22 cellular contexts compared by ENCODE assay signal in genomic region chr5:163342301-163342700, GRCh38.
A peak's percentile ranks its signal among the peaks of the same experiment; 100 is the strongest.
DNase-seq lines count a peak whose midpoint lies in the region; ATAC-seq, FAIRE-seq and TF ChIP-seq lines count a peak whose summit lies in the region.
"Had no signal": no experiment of that assay in that cellular context is flagged by ENCODE, and none has a peak within 500 bp of the region (broad histone marks: within the 10 kb centered on the region; RNA-seq: fewer than 3 reads in every experiment).

No MANE protein-coding gene starts in this region.

- BruUV-seq in GM12878 (replicated peaks; lab: Mats Ljungman, UMichigan) (no TSS peak), HepG2 (replicated peaks; lab: Mats Ljungman, UMichigan) (no TSS peak)

- FAIRE-seq in GM12878 (lab: Jason Lieb, UNC): no peak
- no peak for FAIRE-seq in HepG2 (lab: Jason Lieb, UNC)
- FAIRE-seq: A204.1, GM19239 had no signal

- no peak overlapping the region for H3K4me2 ChIP-seq in GM12878 (ENCODE audit: control insufficient read depth, insufficient read depth)
- H3K4me2 ChIP-seq in HepG2 (ENCODE audit: low read depth, low read length): no peak overlapping the region
- H3K4me2 ChIP-seq: BLaER1, GM23338 had no signal

- TF ChIP-seq RAD21 in GM12878 (IDR thresholded peaks at IDR 0.05; ENCODE audit: insufficient read depth, low read depth, low read length) (no peak), HepG2 (CRISPR knock-in tag; IDR thresholded peaks at IDR 0.05) (no peak)

- peak; percentile 11 for DNase-seq in NCI-H82 (lab: John Stamatoyannopoulos, UW)
- no peak for DNase-seq in NCI-H82 treated with DMSO at 0.1 percent for 48 hours (lab: John Stamatoyannopoulos, UW; ENCODE audit: unreplicated experiment)
- peak; percentile 45 to 80 for DNase-seq in NCI-H524 (lab: John Stamatoyannopoulos, UW)
- no peak for DNase-seq in GM12878 (ENCODE audit: low read depth, low spot score)
- no peak for DNase-seq in upper lobe of right lung
- DNase-seq in DMS 273 (lab: John Stamatoyannopoulos, UW; ENCODE audit: unreplicated experiment): no peak
- no peak for DNase-seq in ovary
- no peak for DNase-seq in HepG2 (ENCODE audit: low spot score)
- DNase-seq: Calu3; CD4-positive, alpha-beta T cell; COR-L47; DMS153; DND-41; GDM1; H9 had no signal

- TF ChIP-seq CTCF in GM12878 (IDR thresholded peaks at IDR 0.05 in 2 of 3, conservative IDR thresholded peaks at IDR 0.05 in 1 of 3; ENCODE audit: control insufficient read depth in 2 of 3, extremely low read depth in 1 of 3, insufficient read depth in 1 of 3, low read depth in 3 of 3, low read length in 3 of 3): no peak
- no peak for TF ChIP-seq CTCF in upper lobe of right lung (IDR thresholded peaks at IDR 0.05)
- no peak for TF ChIP-seq CTCF in ovary (IDR thresholded peaks at IDR 0.05)
- TF ChIP-seq CTCF in HepG2 (CRISPR knock-in tag; IDR thresholded peaks at IDR 0.05): no peak

- RAD21 ChIA-PET in GM12878 (lab: Charles Lee; ENCODE audit: unreplicated experiment): no interaction called here

- SMC1A ChIA-PET in GM12878 (lab: Charles Lee; ENCODE audit: uncharacterized antibody, unreplicated experiment): interaction anchor here (1.0 kb wide), 1 partner anchor 131 kb away, joined by 3 read pairs; no protein-coding TSS in a partner anchor

- TF ChIP-seq POLR2A in GM12878 (IDR thresholded peaks at IDR 0.05; ENCODE audit: low read depth, low read length) (no peak), ovary (IDR thresholded peaks at IDR 0.05) (no peak), HepG2 (IDR thresholded peaks at IDR 0.05; ENCODE audit: insufficient read depth in 1 of 2, low read depth in 2 of 2, low read length in 2 of 2) (no peak)

- WGBS in GM12878 (ENCODE audit: insufficient coverage, insufficient replicate concordance, low lambda C conversion rate, missing lambda C conversion rate): 23% methylated on average over 2 of the region's 2 CpGs
- WGBS in ovary, 3 donors: 72 to 82% (median 81%) methylated on average over 2 of the region's 2 CpGs
- WGBS in HepG2 (ENCODE audit: low lambda C conversion rate): 0% methylated on average over 2 of the region's 2 CpGs

- H3K4me3 ChIP-seq in GM12878: no peak overlapping the region
- no peak overlapping the region for H3K4me3 ChIP-seq in upper lobe of right lung
- H3K4me3 ChIP-seq in ovary: no peak overlapping the region
- no peak overlapping the region for H3K4me3 ChIP-seq in HepG2 (replicated peaks in 1 of 3; ENCODE audit: insufficient read depth in 1 of 3, low read depth in 2 of 3, low read length in 3 of 3)
- H3K4me3 ChIP-seq: BLaER1, GM23338 had no signal

- H3K9me3 ChIP-seq in GM12878 (replicated peaks; ENCODE audit: control insufficient read depth, insufficient read depth, low read length) (no peaks in the 10 kb centered on the region), upper lobe of right lung (no peaks in the 10 kb centered on the region), ovary (no peaks in the 10 kb centered on the region), HepG2 (ENCODE audit: low read length) (no peaks in the 10 kb centered on the region)
- H3K9me3 ChIP-seq: BLaER1 had no signal

- no peaks in the 10 kb centered on the region for H4K20me1 ChIP-seq in GM12878 (ENCODE audit: control insufficient read depth, insufficient read depth)
- no peaks in the 10 kb centered on the region for H4K20me1 ChIP-seq in HepG2 (ENCODE audit: insufficient read depth, low read length)
- H4K20me1 ChIP-seq: BLaER1 had no signal

- H3K9ac ChIP-seq in GM12878 (ENCODE audit: control insufficient read depth, insufficient read depth, low read length) (no peak overlapping the region), HepG2 (ENCODE audit: insufficient read depth, low read depth, low read length) (no peak overlapping the region)
- H3K9ac ChIP-seq: BLaER1 had no signal

- TF ChIP-seq EP300 in GM12878 (IDR thresholded peaks at IDR 0.05; ENCODE audit: borderline replicate concordance in 1 of 2, control insufficient read depth in 1 of 2, low read depth in 2 of 2, low read length in 2 of 2) (no peak), ovary (IDR thresholded peaks at IDR 0.05) (no peak), HepG2 (IDR thresholded peaks at IDR 0.05; ENCODE audit: low read depth in 2 of 2, low read length in 2 of 2) (no peak), HepG2 (CRISPR knock-in tag; IDR thresholded peaks at IDR 0.05; ENCODE audit: borderline replicate concordance) (no peak)

- H3K27me3 ChIP-seq in GM12878 (replicated peaks in 1 of 2; ENCODE audit: control insufficient read depth in 2 of 2, insufficient read depth in 2 of 2, low read length in 1 of 2) (no peaks in the 10 kb centered on the region), upper lobe of right lung (no peaks in the 10 kb centered on the region), ovary (no peaks in the 10 kb centered on the region), HepG2 (ENCODE audit: control insufficient read depth in 1 of 2, insufficient read depth in 2 of 2, low read length in 2 of 2) (no peaks in the 10 kb centered on the region; a peak in 1 of 5 replicates)
- H3K27me3 ChIP-seq: BLaER1 had no signal

- no peaks in the 10 kb centered on the region for H3K36me3 ChIP-seq in GM12878 (ENCODE audit: control insufficient read depth in 2 of 2, insufficient read depth in 2 of 2, low read length in 1 of 2)
- H3K36me3 ChIP-seq in upper lobe of right lung: no peaks in the 10 kb centered on the region
- no peaks in the 10 kb centered on the region for H3K36me3 ChIP-seq in ovary
- H3K36me3 ChIP-seq in HepG2 (replicated peaks in 1 of 2; ENCODE audit: control insufficient read depth in 1 of 2, insufficient read depth in 2 of 2, low read length in 2 of 2): no peaks in the 10 kb centered on the region
- H3K36me3 ChIP-seq: BLaER1 had no signal

- 0 out of 3 replicates have a peak, but pooled peaks have one; percentile 21 for ATAC-seq in GM12878
- peak; percentile 49 for ATAC-seq in upper lobe of right lung
- ATAC-seq in HepG2: no peak
- ATAC-seq: GM23338, HCT116 had no signal

- CTCF ChIA-PET in GM12878 (lab: Yijun Ruan, JAX): interaction anchor here (0.5 kb wide), 1 partner anchor 521 kb away, joined by 3 read pairs; no protein-coding TSS in a partner anchor
- CTCF ChIA-PET in HepG2 (lab: Yijun Ruan, JAX; ENCODE audit: low intra/inter-chr PET ratio, low total read pairs): no interaction called here

- no peak overlapping the region for H3K27ac ChIP-seq in GM12878 (ENCODE audit: control insufficient read depth, insufficient read depth)
- H3K27ac ChIP-seq in upper lobe of right lung: no peak overlapping the region
- H3K27ac ChIP-seq in ovary: no peak overlapping the region
- H3K27ac ChIP-seq in HepG2 (ENCODE audit: extremely low read length, insufficient read depth, low read length): no peak overlapping the region
- H3K27ac ChIP-seq: 22Rv1, BLaER1, C4-2B had no signal

- no peak overlapping the region for H2AFZ ChIP-seq in GM12878 (ENCODE audit: control insufficient read depth, low read depth, low read length)
- no peak overlapping the region for H2AFZ ChIP-seq in HepG2 (ENCODE audit: low read length)
- H2AFZ ChIP-seq: GM23338 had no signal

- H3K4me1 ChIP-seq in GM12878 (ENCODE audit: control insufficient read depth, insufficient read depth, low read length) (no peaks in the 10 kb centered on the region), upper lobe of right lung (no peaks in the 10 kb centered on the region), ovary (ENCODE audit: insufficient read depth) (no peaks in the 10 kb centered on the region), HepG2 (ENCODE audit: insufficient read depth, low read length) (no peaks in the 10 kb centered on the region)
- H3K4me1 ChIP-seq: BLaER1 had no signal

- POLR2A ChIA-PET in GM12878 (lab: Charles Lee): no interaction called here
- POLR2A ChIA-PET in HepG2 (lab: Yijun Ruan, JAX): no interaction called here

- in situ Hi-C loops in GM12878 (cut with MboI) (loop anchor here (10.0 kb wide), 2 partner anchors 1138 to 1798 kb away; partner anchors contain the start of gene GABRB2), HepG2 (cut with HindIII; ENCODE audit: extremely low pct_ligation_motif_present, low pct_unique_long_range_greater_than_20kb) (no loop called here)

- intact Hi-C loops in GM12878 (cut with micrococcal nuclease; ENCODE audit: unreplicated experiment) (loop anchor here (10.0 kb wide), 3 partner anchors 518 to 748 kb away; no protein-coding TSS in a partner anchor), upper lobe of right lung (cut with DNase I) (no loop called here), ovary (cut with DNase I) (no loop called here), HepG2 (cut with micrococcal nuclease; ENCODE audit: unreplicated experiment) (no loop called here)

- no peaks in the 10 kb centered on the region for H3K79me2 ChIP-seq in GM12878 (ENCODE audit: control insufficient read depth, insufficient read depth, low read length)
- no peaks in the 10 kb centered on the region for H3K79me2 ChIP-seq in HepG2 (ENCODE audit: insufficient read depth, low read length)

TF ChIP-seq in GM12878, 131 proteins besides CTCF, POLR2A, EP300 and RAD21:
- TF ChIP-seq SPI1 (IDR thresholded peaks at IDR 0.05; ENCODE audit: borderline replicate concordance, insufficient read depth, low read depth, low read length) (peak; percentile 27; the same call in 1 of the 2 replicates), ESRRA (IDR thresholded peaks at IDR 0.05; ENCODE audit: low read length) (no peak)

TF ChIP-seq in HepG2, 621 proteins besides CTCF, POLR2A, EP300 and RAD21:
- TF ChIP-seq ZNF7 (CRISPR knock-in tag; IDR thresholded peaks at IDR 0.05) (no peak), U2AF1 (optimal IDR thresholded peaks at IDR 0.05; ENCODE audit: low read depth, low read length) (no peak), ZNF784 (CRISPR knock-in tag; IDR thresholded peaks at IDR 0.05; ENCODE audit: borderline replicate concordance) (no peak), MEIS2 (CRISPR knock-in tag; IDR thresholded peaks at IDR 0.05) (no peak), ZFP41 (CRISPR knock-in tag; IDR thresholded peaks at IDR 0.05; ENCODE audit: borderline replicate concordance) (no peak), MYNN (CRISPR knock-in tag; IDR thresholded peaks at IDR 0.05; ENCODE audit: low read depth) (no peak), RFX5 (IDR thresholded peaks at IDR 0.05; ENCODE audit: low read depth, low read length) (no peak), SAP130 (CRISPR knock-in tag; IDR thresholded peaks at IDR 0.05; ENCODE audit: low read depth) (no peak), ATRX (CRISPR knock-in tag; IDR thresholded peaks at IDR 0.05; ENCODE audit: borderline replicate concordance) (no peak), ZNF484 (CRISPR knock-in tag; IDR thresholded peaks at IDR 0.05; ENCODE audit: borderline replicate concordance, low read depth) (no peak), GZF1 (CRISPR knock-in tag; IDR thresholded peaks at IDR 0.05) (no peak), NR1H2 (CRISPR knock-in tag; IDR thresholded peaks at IDR 0.05; ENCODE audit: borderline replicate concordance, low read depth) (no peak)

Comparison
In these comparisons a context has a peak if more than half of its experiments do, and no peak if none do; other contexts are left out.
1. DNase-seq: peak in NCI-H82 (single experiment) and NCI-H524 (2 of 2); none in NCI-H82 treated with DMSO at 0.1 percent for 48 hours (single experiment), GM12878 (single experiment), upper lobe of right lung (single experiment), DMS 273 (single experiment), ovary (0 of 5) and HepG2 (single experiment).